In genomic region chr2:174153757-174154680, GRCh38 we compare ENCODE assay signal across 2 cellular contexts.
TF ChIP-seq lines count a peak whose summit lies in the region.

No MANE protein-coding gene starts in this region.

TF ChIP-seq in HCT116, 20 proteins besides CTCF, POLR2A, EP300 and RAD21 (continued from another document):
- TF ChIP-seq ZBTB33 (IDR thresholded peaks at IDR 0.05; ENCODE audit: extremely low read depth, insufficient replicate concordance, low read length) (no peak), REST (IDR thresholded peaks at IDR 0.05; ENCODE audit: low read depth) (no peak), FOSL1 (IDR thresholded peaks at IDR 0.05; ENCODE audit: low read depth) (no peak)

TF ChIP-seq in SK-N-SH treated with all-trans-retinoic acid at 6 μM for 48 hours, 23 proteins besides CTCF, POLR2A, EP300 and RAD21 (continued from another document):
- TF ChIP-seq POU6F1 (CRISPR knock-in tag; IDR thresholded peaks at IDR 0.05; ENCODE audit: borderline replicate concordance, low read depth) (no peak), TCF4 (CRISPR knock-in tag; IDR thresholded peaks at IDR 0.05; ENCODE audit: borderline replicate concordance) (no peak), ESRRG (CRISPR knock-in tag; IDR thresholded peaks at IDR 0.05) (no peak), PPARA (CRISPR knock-in tag; IDR thresholded peaks at IDR 0.05; ENCODE audit: borderline replicate concordance) (no peak)
